In genomic region chr17:75012320-75013076, GRCh38 we compare ENCODE assay signal across 1 cellular context.
TF ChIP-seq lines count a peak whose summit lies in the region.

TSS of gene MRPL58 (plus strand) at chr17:75012670. CDS start at chr17:75012687, 17 bp downstream.

TF ChIP-seq in SK-N-SH treated with all-trans-retinoic acid at 6 μM for 48 hours, 23 proteins besides CTCF, POLR2A, EP300 and RAD21 (continued from another document):
- TF ChIP-seq PATZ1 (CRISPR knock-in tag; IDR thresholded peaks at IDR 0.05; ENCODE audit: borderline replicate concordance) (peak; percentile 97), TSHZ2 (CRISPR knock-in tag; IDR thresholded peaks at IDR 0.05) (no peak; the same call in 1 of the 2 replicates), ISL1 (CRISPR knock-in tag; IDR thresholded peaks at IDR 0.05) (no peak), TOX (CRISPR knock-in tag; IDR thresholded peaks at IDR 0.05; ENCODE audit: borderline replicate concordance) (no peak), ZNF565 (CRISPR knock-in tag; conservative IDR thresholded peaks at IDR 0.05; ENCODE audit: low read depth) (peak; percentile 27; the same call in 1 of the 2 replicates), ZFP30 (CRISPR knock-in tag; IDR thresholded peaks at IDR 0.05) (no peak; the same call in 1 of the 2 replicates), ARNTL (CRISPR knock-in tag; IDR thresholded peaks at IDR 0.05; ENCODE audit: borderline replicate concordance, low read depth) (no peak), GLIS3 (CRISPR knock-in tag; IDR thresholded peaks at IDR 0.05) (no peak), ESRRG (CRISPR knock-in tag; IDR thresholded peaks at IDR 0.05) (no peak), BACH2 (CRISPR knock-in tag; IDR thresholded peaks at IDR 0.05; ENCODE audit: borderline replicate concordance) (no peak), ZFP3 (CRISPR knock-in tag; IDR thresholded peaks at IDR 0.05) (peak; percentile 77; the same call in 1 of the 2 replicates), TCF4 (CRISPR knock-in tag; IDR thresholded peaks at IDR 0.05; ENCODE audit: borderline replicate concordance) (no peak), PPARA (CRISPR knock-in tag; IDR thresholded peaks at IDR 0.05; ENCODE audit: borderline replicate concordance) (no peak)
TF ChIP-seq in SK-N-SH treated with all-trans-retinoic acid at 6 μM for 48 hours: peak in this region for 7.
